In the genomic region with DNA sequence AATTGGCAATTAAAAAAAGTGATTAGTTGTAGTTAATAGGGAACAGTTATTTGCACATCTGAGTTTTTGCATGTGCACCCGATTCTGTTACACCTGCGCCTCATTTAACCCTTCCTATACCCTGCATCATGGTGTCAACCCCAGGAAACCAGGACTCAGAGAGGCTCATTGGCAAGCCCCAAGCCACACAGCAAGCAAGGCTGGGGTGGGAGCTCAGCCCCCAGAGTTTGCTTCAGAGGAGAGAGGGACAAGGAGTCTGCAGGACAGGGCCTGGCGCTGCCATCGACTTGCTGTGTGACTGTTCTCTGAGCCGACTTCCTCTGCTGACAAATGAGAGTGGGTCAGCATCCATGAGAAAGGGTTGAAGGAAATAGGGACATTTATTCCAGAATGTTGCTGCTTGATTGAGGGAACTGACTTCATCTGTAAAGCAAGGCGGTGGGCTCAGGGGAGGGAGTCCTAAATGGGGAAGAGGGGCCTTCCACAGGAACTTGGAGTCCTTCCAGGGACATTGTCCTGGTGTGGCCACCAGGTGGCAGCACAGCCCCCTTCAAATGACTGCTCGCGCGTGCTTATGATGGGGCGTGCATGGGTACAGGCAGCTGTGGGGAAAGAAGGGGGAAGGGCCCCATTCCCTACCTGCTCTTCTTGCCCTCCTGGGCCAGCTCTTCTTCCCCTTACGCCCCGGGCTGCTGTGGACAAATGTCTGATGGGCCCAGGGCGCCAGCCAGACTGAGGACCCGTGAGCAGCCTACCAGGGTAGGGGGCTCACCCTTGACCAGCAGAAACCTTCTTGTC, we compare ENCODE assay signal across 1 cellular context.
TF ChIP-seq lines count a peak whose summit lies in the region.

No MANE protein-coding gene starts in this region.

TF ChIP-seq in A549, 52 proteins besides CTCF, POLR2A, EP300 and RAD21 (continued from another document):
- TF ChIP-seq, protein P1, sequence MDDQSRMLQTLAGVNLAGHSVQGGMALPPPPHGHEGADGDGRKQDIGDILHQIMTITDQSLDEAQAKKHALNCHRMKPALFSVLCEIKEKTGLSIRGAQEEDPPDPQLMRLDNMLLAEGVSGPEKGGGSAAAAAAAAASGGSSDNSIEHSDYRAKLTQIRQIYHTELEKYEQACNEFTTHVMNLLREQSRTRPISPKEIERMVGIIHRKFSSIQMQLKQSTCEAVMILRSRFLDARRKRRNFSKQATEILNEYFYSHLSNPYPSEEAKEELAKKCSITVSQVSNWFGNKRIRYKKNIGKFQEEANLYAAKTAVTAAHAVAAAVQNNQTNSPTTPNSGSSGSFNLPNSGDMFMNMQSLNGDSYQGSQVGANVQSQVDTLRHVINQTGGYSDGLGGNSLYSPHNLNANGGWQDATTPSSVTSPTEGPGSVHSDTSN (IDR thresholded peaks at IDR 0.05) = no peak
- 0 out of 2 replicates have a peak, but pooled peaks have one; percentile 25 for TF ChIP-seq BHLHE40 (IDR thresholded peaks at IDR 0.05; ENCODE audit: low read depth, low read length)
- TF ChIP-seq NFE2L2 (conservative IDR thresholded peaks at IDR 0.05; ENCODE audit: low read length) = no peak
- no peak for TF ChIP-seq CEBPB (IDR thresholded peaks at IDR 0.05)
TF ChIP-seq in A549: peak in this region for 4.
